Comparison of ENCODE assay signal across 2 cellular contexts in the genomic region with DNA sequence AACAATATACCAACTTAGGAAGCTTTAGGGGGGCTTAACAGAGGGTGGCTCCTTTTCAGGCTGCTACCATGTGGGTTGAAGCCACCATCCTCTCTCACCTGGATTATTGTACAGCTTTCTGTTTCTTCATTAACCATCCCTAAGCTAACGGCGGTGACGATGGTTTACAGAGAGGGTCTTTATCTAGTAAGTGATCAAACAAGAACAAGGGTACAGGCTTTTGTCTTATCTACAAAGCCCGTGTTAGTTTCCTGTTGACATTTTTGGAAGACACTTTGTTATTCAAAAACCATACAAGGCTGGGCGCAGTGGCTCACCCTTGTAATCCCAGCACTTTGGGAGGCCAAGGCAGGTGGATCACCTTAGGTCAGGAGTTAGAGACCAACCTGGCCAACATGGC.
TF ChIP-seq lines count a peak whose summit lies in the region.

No MANE protein-coding gene starts in this region.

TF ChIP-seq in HepG2, 621 proteins besides CTCF, POLR2A, EP300 and RAD21 (continues in another document):
- TF ChIP-seq RBM22 (optimal IDR thresholded peaks at IDR 0.05; ENCODE audit: low read length) (peak; percentile 88), SALL1 (CRISPR knock-in tag; IDR thresholded peaks at IDR 0.05) (peak; percentile 26; the same call in 1 of the 2 replicates), CCAR2 (optimal IDR thresholded peaks at IDR 0.05; ENCODE audit: low read depth, low read length) (no peak), ERF (CRISPR knock-in tag; IDR thresholded peaks at IDR 0.05) (no peak), GATA4 (IDR thresholded peaks at IDR 0.05; ENCODE audit: borderline replicate concordance, low read depth) (peak; percentile 53; the same call in 1 of the 2 replicates), MBNL3 (CRISPR knock-in tag; conservative IDR thresholded peaks at IDR 0.05) (no peak), ZNF792 (CRISPR knock-in tag; IDR thresholded peaks at IDR 0.05) (no peak), ZNF589 (CRISPR knock-in tag; conservative IDR thresholded peaks at IDR 0.05) (no peak), SMC3 (IDR thresholded peaks at IDR 0.05; ENCODE audit: low read length) (no peak), ESRRA (CRISPR knock-in tag; IDR thresholded peaks at IDR 0.05; ENCODE audit: low read depth) (no peak), ZNF83 (CRISPR knock-in tag; IDR thresholded peaks at IDR 0.05; ENCODE audit: borderline replicate concordance) (no peak), NR2F1 (CRISPR knock-in tag; IDR thresholded peaks at IDR 0.05) (no peak), ZNF329 (CRISPR knock-in tag; IDR thresholded peaks at IDR 0.05; ENCODE audit: low read depth) (no peak), ZNF362 (CRISPR knock-in tag; IDR thresholded peaks at IDR 0.05; ENCODE audit: borderline replicate concordance) (no peak), ETV5 (CRISPR knock-in tag; IDR thresholded peaks at IDR 0.05; ENCODE audit: borderline replicate concordance) (peak; percentile 16; the same call in 1 of the 2 replicates), ZNF891 (CRISPR knock-in tag; IDR thresholded peaks at IDR 0.05) (no peak), ZNF780A (CRISPR knock-in tag; IDR thresholded peaks at IDR 0.05) (no peak), TBX2 (CRISPR knock-in tag; IDR thresholded peaks at IDR 0.05; ENCODE audit: borderline replicate concordance) (peak; percentile 59; the same call in 1 of the 2 replicates)
- TF ChIP-seq, protein P1, sequence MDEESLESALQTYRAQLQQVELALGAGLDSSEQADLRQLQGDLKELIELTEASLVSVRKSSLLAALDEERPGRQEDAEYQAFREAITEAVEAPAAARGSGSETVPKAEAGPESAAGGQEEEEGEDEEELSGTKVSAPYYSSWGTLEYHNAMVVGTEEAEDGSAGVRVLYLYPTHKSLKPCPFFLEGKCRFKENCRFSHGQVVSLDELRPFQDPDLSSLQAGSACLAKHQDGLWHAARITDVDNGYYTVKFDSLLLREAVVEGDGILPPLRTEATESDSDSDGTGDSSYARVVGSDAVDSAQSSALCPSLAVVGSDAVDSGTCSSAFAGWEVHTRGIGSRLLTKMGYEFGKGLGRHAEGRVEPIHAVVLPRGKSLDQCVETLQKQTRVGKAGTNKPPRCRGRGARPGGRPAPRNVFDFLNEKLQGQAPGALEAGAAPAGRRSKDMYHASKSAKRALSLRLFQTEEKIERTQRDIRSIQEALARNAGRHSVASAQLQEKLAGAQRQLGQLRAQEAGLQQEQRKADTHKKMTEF (CRISPR knock-in tag; IDR thresholded peaks at IDR 0.05) = no peak
- TF ChIP-seq, protein P2, sequence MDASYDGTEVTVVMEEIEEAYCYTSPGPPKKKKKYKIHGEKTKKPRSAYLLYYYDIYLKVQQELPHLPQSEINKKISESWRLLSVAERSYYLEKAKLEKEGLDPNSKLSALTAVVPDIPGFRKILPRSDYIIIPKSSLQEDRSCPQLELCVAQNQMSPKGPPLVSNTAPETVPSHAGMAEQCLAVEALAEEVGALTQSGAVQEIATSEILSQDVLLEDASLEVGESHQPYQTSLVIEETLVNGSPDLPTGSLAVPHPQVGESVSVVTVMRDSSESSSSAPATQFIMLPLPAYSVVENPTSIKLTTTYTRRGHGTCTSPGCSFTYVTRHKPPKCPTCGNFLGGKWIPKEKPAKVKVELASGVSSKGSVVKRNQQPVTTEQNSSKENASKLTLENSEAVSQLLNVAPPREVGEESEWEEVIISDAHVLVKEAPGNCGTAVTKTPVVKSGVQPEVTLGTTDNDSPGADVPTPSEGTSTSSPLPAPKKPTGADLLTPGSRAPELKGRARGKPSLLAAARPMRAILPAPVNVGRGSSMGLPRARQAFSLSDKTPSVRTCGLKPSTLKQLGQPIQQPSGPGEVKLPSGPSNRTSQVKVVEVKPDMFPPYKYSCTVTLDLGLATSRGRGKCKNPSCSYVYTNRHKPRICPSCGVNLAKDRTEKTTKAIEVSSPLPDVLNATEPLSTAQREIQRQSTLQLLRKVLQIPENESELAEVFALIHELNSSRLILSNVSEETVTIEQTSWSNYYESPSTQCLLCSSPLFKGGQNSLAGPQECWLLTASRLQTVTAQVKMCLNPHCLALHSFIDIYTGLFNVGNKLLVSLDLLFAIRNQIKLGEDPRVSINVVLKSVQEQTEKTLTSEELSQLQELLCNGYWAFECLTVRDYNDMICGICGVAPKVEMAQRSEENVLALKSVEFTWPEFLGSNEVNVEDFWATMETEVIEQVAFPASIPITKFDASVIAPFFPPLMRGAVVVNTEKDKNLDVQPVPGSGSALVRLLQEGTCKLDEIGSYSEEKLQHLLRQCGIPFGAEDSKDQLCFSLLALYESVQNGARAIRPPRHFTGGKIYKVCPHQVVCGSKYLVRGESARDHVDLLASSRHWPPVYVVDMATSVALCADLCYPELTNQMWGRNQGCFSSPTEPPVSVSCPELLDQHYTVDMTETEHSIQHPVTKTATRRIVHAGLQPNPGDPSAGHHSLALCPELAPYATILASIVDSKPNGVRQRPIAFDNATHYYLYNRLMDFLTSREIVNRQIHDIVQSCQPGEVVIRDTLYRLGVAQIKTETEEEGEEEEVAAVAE (CRISPR knock-in tag; IDR thresholded peaks at IDR 0.05; ENCODE audit: borderline replicate concordance) = no peak
- TF ChIP-seq, protein P3, sequence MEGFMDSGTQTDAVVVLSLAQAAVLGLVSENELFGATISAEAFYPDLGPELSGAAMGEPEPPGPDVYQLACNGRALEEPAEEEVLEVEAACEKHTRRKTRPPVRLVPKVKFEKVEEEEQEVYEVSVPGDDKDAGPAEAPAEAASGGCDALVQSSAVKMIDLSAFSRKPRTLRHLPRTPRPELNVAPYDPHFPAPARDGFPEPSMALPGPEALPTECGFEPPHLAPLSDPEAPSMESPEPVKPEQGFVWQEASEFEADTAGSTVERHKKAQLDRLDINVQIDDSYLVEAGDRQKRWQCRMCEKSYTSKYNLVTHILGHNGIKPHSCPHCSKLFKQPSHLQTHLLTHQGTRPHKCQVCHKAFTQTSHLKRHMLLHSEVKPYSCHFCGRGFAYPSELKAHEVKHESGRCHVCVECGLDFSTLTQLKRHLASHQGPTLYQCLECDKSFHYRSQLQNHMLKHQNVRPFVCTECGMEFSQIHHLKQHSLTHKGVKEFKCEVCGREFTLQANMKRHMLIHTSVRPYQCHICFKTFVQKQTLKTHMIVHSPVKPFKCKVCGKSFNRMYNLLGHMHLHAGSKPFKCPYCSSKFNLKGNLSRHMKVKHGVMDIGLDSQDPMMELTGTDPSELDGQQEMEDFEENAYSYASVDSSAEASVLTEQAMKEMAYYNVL (CRISPR knock-in tag; IDR thresholded peaks at IDR 0.05; ENCODE audit: borderline replicate concordance) = no peak

TF ChIP-seq in H1, 55 proteins besides CTCF, POLR2A, EP300 and RAD21:
- TF ChIP-seq TCF12 (IDR thresholded peaks at IDR 0.05; ENCODE audit: low read depth, low read length) (0 out of 2 replicates have a peak, but pooled peaks have one; percentile 61), CTBP2 (IDR thresholded peaks at IDR 0.05; ENCODE audit: borderline replicate concordance, insufficient read depth, insufficient read length, low read length) (no peak)
TF ChIP-seq in H1: peak in this region for 1.
